In the genomic region with DNA sequence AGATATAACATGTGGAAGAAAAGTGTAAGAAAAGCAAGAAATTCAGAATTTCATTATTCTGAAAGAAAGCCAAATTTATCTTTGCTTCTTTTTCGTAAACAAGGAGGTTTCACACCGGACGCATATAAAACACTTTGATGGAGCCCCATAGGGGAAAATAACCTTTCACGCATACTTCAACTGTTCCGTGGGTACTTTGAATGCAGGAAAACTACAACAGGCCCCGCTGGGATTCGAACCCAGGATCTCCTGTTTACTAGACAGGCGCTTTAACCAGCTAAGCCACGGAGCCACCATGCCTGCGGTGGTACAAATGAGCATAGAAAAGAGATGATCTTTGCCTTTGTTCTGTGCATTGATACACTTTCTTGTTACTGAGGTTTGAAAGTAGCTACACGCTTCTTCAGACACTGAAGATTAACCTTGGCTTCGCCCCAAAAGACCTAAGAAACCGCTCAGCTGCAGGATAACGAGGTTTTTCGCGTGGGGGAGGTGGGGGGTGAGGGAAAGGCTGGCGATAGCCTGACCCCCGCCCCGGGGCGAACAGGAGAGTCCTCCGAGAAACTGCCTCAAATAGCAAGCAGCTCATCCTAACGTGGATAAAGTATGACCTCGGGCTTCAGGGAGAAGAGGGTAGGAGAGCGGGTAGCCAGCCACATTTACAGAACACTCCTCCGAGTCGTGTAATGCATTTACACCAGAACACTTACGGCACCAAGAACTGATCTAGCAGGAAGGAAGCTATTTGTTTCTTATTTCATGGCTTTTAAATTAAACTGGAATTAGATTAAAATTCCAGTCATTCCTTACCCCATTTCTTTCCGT, we compare ENCODE assay signal across 8 cellular contexts. TPM values are rescaled to one million over a fixed set of nuclear protein-coding genes. Genes with fewer than 3 reads are reported as not detected.
A peak's percentile ranks its signal among the peaks of the same experiment; 100 is the strongest.
DNase-seq lines count a peak whose midpoint lies in the region; ATAC-seq, FAIRE-seq and TF ChIP-seq lines count a peak whose summit lies in the region.

No MANE protein-coding gene starts in this region.

- peaks cover 6 to 10% of the 10 kb centered on the region in 2 donors for H3K4me1 ChIP-seq in kidney (ENCODE audit: control insufficient read depth in 1 of 2, insufficient read depth in 1 of 2, low read depth in 1 of 2, low read length in 2 of 2)

- peak overlapping the region; percentile 79 to 86 for H3K4me3 ChIP-seq in kidney (ENCODE audit: low read length in 2 of 2)

- no peaks in the 10 kb centered on the region for H3K36me3 ChIP-seq in kidney (ENCODE audit: control insufficient read depth in 1 of 2, insufficient read depth in 2 of 2, low read length in 2 of 2)

- H3K9ac ChIP-seq in kidney (ENCODE audit: low read length in 2 of 2), result peak overlapping the region; percentile 6 to 83

- ATAC-seq in HG02981 (IDR thresholded peaks at IDR 0.05; ENCODE audit: unreplicated experiment), result peak; percentile 40
- ATAC-seq in activated CD4-positive, CD25-positive, alpha-beta regulatory T cell treated with anti-CD3 and anti-CD28 coated beads, Interleukin-2, amount 50 U/mL, for 24 hours, result peak; percentile 39 to 45
- ATAC-seq in HG03039 (IDR thresholded peaks at IDR 0.05; ENCODE audit: unreplicated experiment), result no peak

- H3K27ac ChIP-seq in kidney (ENCODE audit: low read depth in 2 of 2, low read length in 2 of 2), result peak overlapping the region; percentile 78 to 79

- DNase-seq in DMS 273 (lab: John Stamatoyannopoulos, UW; ENCODE audit: unreplicated experiment), result peak; percentile 96
- peak; percentile 95 for DNase-seq in NCI-H446 (lab: John Stamatoyannopoulos, UW)
- DNase-seq in cerebellar nuclear complex (lab: John Stamatoyannopoulos, UW), result peak; percentile 39 to 78
- DNase-seq in kidney, result peak; percentile 88
- DNase-seq in stimulated activated CD4-positive, alpha-beta T cell treated with anti-CD3 and anti-CD28 coated beads, Interleukin-15, amount 100 ng/mL, for 1 hour (ENCODE audit: low read depth in 1 of 2, low spot score in 1 of 2), result peak; percentile 76 to 84

- no peak for TF ChIP-seq CTCF in kidney (IDR thresholded peaks at IDR 0.05; ENCODE audit: borderline replicate concordance, extremely low read depth, insufficient read depth)

- intact Hi-C loops in kidney (cut with DNase I), result no loop called here

- no peaks in the 10 kb centered on the region for H3K9me3 ChIP-seq in kidney (ENCODE audit: control insufficient read depth in 1 of 2, low read length in 2 of 2)

- FAIRE-seq in kidney (lab: Jason Lieb, UNC), result peak; percentile 35

RNA-seq across cellular contexts. Expression of a gene that starts 5.3 kb away (rescaled TPM):
- 72.7 TPM for total RNA-seq in kidney
- polyA plus RNA-seq in kidney (ENCODE audit: insufficient read depth, low read depth, low replicate concordance), result 49.3 TPM

RNA-seq across cellular contexts. Expression of a gene that starts 32.8 kb away (rescaled TPM):
- total RNA-seq in kidney, result 0.09 TPM
- not detected for polyA plus RNA-seq in kidney (ENCODE audit: insufficient read depth, low read depth, low replicate concordance)
